ENCODE assay signal across 1 cellular context in the genomic region with DNA sequence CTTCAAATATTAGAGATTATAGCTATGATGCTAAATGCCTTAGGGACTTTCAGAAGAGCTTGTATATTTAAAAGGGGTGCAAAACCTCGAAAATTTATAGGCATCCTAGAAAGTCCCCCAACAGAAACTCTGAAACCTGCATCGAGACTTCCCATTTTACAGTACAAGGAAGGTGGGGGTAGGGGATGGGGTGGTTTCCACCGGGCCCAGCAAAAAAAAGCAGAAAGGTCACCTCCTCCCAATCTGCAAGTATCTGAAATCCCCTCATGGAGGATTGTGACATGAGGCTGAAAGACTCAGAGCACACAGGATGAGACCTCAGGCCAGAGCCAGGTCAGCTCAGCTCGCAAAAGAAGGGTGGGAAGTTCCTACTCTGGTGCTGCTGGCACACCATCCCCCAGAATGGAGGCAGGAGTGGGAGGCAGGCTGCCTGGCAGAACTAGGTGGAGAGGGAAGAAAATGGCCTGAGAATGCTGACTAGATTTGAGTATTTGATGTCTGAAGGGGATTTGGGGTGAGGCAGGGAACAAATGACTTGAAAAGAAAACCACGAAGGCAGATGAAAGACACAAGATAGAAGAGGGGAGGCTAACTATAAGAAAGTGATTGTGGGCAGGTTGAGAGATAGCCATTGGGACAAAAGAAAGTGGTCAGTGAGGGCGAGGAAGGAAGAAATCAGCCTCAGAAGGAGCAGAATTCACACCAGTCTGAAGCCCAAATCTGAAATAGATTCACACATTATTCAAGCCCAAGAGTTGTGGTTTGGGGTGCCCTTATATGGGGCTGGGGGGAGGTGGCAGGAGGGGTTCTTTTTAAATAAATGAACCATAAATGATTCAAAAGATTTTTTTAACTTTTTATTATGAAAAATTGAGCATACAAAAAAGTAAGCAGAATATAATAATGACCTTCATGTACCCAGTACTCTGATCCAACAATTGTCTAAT.
TF ChIP-seq lines count a peak whose summit lies in the region.

No MANE protein-coding gene starts in this region.

TF ChIP-seq in WTC11, 78 proteins besides CTCF, POLR2A, EP300 and RAD21 (continued from another document):
- TF ChIP-seq, protein P1, sequence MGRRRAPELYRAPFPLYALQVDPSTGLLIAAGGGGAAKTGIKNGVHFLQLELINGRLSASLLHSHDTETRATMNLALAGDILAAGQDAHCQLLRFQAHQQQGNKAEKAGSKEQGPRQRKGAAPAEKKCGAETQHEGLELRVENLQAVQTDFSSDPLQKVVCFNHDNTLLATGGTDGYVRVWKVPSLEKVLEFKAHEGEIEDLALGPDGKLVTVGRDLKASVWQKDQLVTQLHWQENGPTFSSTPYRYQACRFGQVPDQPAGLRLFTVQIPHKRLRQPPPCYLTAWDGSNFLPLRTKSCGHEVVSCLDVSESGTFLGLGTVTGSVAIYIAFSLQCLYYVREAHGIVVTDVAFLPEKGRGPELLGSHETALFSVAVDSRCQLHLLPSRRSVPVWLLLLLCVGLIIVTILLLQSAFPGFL (CRISPR knock-in tag; IDR thresholded peaks at IDR 0.05; ENCODE audit: borderline replicate concordance), result no peak
- TF ChIP-seq KAT7 (CRISPR knock-in tag; IDR thresholded peaks at IDR 0.05; ENCODE audit: borderline replicate concordance), result no peak
- TF ChIP-seq, protein P2, sequence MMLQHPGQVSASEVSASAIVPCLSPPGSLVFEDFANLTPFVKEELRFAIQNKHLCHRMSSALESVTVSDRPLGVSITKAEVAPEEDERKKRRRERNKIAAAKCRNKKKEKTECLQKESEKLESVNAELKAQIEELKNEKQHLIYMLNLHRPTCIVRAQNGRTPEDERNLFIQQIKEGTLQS (CRISPR knock-in tag; conservative IDR thresholded peaks at IDR 0.05), result no peak
- TF ChIP-seq, protein P3, sequence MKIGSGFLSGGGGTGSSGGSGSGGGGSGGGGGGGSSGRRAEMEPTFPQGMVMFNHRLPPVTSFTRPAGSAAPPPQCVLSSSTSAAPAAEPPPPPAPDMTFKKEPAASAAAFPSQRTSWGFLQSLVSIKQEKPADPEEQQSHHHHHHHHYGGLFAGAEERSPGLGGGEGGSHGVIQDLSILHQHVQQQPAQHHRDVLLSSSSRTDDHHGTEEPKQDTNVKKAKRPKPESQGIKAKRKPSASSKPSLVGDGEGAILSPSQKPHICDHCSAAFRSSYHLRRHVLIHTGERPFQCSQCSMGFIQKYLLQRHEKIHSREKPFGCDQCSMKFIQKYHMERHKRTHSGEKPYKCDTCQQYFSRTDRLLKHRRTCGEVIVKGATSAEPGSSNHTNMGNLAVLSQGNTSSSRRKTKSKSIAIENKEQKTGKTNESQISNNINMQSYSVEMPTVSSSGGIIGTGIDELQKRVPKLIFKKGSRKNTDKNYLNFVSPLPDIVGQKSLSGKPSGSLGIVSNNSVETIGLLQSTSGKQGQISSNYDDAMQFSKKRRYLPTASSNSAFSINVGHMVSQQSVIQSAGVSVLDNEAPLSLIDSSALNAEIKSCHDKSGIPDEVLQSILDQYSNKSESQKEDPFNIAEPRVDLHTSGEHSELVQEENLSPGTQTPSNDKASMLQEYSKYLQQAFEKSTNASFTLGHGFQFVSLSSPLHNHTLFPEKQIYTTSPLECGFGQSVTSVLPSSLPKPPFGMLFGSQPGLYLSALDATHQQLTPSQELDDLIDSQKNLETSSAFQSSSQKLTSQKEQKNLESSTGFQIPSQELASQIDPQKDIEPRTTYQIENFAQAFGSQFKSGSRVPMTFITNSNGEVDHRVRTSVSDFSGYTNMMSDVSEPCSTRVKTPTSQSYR (CRISPR knock-in tag; IDR thresholded peaks at IDR 0.05), result no peak
- TF ChIP-seq NR3C1 (CRISPR knock-in tag; conservative IDR thresholded peaks at IDR 0.05; ENCODE audit: low read depth), result no peak
- TF ChIP-seq MYBL2 (CRISPR knock-in tag; IDR thresholded peaks at IDR 0.05), result no peak
- TF ChIP-seq ESRRA (CRISPR knock-in tag; IDR thresholded peaks at IDR 0.05; ENCODE audit: borderline replicate concordance), result no peak
- no peak for TF ChIP-seq ATF1 (CRISPR knock-in tag; IDR thresholded peaks at IDR 0.05)
- TF ChIP-seq, protein P4, sequence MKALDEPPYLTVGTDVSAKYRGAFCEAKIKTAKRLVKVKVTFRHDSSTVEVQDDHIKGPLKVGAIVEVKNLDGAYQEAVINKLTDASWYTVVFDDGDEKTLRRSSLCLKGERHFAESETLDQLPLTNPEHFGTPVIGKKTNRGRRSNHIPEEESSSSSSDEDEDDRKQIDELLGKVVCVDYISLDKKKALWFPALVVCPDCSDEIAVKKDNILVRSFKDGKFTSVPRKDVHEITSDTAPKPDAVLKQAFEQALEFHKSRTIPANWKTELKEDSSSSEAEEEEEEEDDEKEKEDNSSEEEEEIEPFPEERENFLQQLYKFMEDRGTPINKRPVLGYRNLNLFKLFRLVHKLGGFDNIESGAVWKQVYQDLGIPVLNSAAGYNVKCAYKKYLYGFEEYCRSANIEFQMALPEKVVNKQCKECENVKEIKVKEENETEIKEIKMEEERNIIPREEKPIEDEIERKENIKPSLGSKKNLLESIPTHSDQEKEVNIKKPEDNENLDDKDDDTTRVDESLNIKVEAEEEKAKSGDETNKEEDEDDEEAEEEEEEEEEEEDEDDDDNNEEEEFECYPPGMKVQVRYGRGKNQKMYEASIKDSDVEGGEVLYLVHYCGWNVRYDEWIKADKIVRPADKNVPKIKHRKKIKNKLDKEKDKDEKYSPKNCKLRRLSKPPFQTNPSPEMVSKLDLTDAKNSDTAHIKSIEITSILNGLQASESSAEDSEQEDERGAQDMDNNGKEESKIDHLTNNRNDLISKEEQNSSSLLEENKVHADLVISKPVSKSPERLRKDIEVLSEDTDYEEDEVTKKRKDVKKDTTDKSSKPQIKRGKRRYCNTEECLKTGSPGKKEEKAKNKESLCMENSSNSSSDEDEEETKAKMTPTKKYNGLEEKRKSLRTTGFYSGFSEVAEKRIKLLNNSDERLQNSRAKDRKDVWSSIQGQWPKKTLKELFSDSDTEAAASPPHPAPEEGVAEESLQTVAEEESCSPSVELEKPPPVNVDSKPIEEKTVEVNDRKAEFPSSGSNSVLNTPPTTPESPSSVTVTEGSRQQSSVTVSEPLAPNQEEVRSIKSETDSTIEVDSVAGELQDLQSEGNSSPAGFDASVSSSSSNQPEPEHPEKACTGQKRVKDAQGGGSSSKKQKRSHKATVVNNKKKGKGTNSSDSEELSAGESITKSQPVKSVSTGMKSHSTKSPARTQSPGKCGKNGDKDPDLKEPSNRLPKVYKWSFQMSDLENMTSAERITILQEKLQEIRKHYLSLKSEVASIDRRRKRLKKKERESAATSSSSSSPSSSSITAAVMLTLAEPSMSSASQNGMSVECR (CRISPR knock-in tag; IDR thresholded peaks at IDR 0.05; ENCODE audit: borderline replicate concordance), result no peak
- no peak for TF ChIP-seq TP53 (CRISPR knock-in tag; IDR thresholded peaks at IDR 0.05)
- no peak for TF ChIP-seq FOXK1 (CRISPR knock-in tag; IDR thresholded peaks at IDR 0.05)
- TF ChIP-seq JAZF1 (CRISPR knock-in tag; IDR thresholded peaks at IDR 0.05), result no peak
TF ChIP-seq in WTC11: peak in this region for 0.
